13 cellular contexts compared by ENCODE assay signal in genomic region chr3:31066999-31067398, GRCh38.
DNase-seq lines count a peak whose midpoint lies in the region; ATAC-seq and TF ChIP-seq lines count a peak whose summit lies in the region.
"Had no signal": no experiment of that assay in that cellular context is flagged by ENCODE, and none has a peak within 500 bp of the region (broad histone marks: within the 10 kb centered on the region; RNA-seq: fewer than 3 reads in every experiment).

No MANE protein-coding gene starts in this region.

- no peaks in the 10 kb centered on the region for H3K36me3 Mint-ChIP-seq in activated T-helper 2 cell treated with anti-CD3 and anti-CD28 coated beads, Interferon-gamma antibody, Interleukin-2, Interleukin-4, amounts not matched to agents 10 μg/mL and 5 μg/mL and 100 μg/mL, durations not matched to agents 14 hours and 24 hours and 36 hours (ENCODE audit: low read depth)
- peaks cover 6% of the 10 kb centered on the region for H3K36me3 Mint-ChIP-seq in T-cell

- CTCF ChIA-PET in AG04450 (lab: Charles Lee) (no interaction called here), T-cell (lab: Charles Lee) (no interaction called here)

- peaks cover 3% of the 10 kb centered on the region for H3K4me1 Mint-ChIP-seq in activated T-helper 2 cell treated with anti-CD3 and anti-CD28 coated beads, Interferon-gamma antibody, Interleukin-2, Interleukin-4, amounts not matched to agents 10 μg/mL and 5 μg/mL and 100 μg/mL, durations not matched to agents 14 hours and 24 hours and 36 hours (ENCODE audit: low read depth)
- H3K4me1 Mint-ChIP-seq in T-cell = no peaks in the 10 kb centered on the region
- H3K4me1 Mint-ChIP-seq: activated B cell treated with CpG ODN at 0.5 μM for 24 hours had no signal

- H3K27me3 ChIP-seq in AG04450 (ENCODE audit: control insufficient read depth, insufficient read depth, low read length) (no peaks in the 10 kb centered on the region), body of pancreas (no peaks in the 10 kb centered on the region), BE2C (no peaks in the 10 kb centered on the region)
- H3K27me3 ChIP-seq: BLaER1 treated with 17β-estradiol and CSF1 and Interleukin-3, amounts not matched to agents 10 nM and 100 nM had no signal

- TF ChIP-seq CTCF in AG04450 (IDR thresholded peaks at IDR 0.05; ENCODE audit: low read depth, low read length) (no peak), body of pancreas (IDR thresholded peaks at IDR 0.05) (no peak), BE2C (IDR thresholded peaks at IDR 0.05; ENCODE audit: low read depth, low read length) (no peak), mucosa of descending colon (IDR thresholded peaks at IDR 0.05) (no peak)

- H3K27ac ChIP-seq in AG04450 (ENCODE audit: low read depth, low read length) (no peak overlapping the region), body of pancreas (no peak overlapping the region)
- H3K27ac ChIP-seq: BLaER1 treated with 17β-estradiol and CSF1 and Interleukin-3, amounts not matched to agents 10 nM and 100 nM had no signal

- H3K36me3 ChIP-seq in body of pancreas (replicated peaks in 1 of 2; ENCODE audit: insufficient read depth in 1 of 2, low read depth in 2 of 2) = no peaks in the 10 kb centered on the region
- H3K36me3 ChIP-seq in BE2C = no peaks in the 10 kb centered on the region
- no peaks in the 10 kb centered on the region for H3K36me3 ChIP-seq in mucosa of descending colon (ENCODE audit: low read depth)
- H3K36me3 ChIP-seq: BLaER1 treated with 17β-estradiol and CSF1 and Interleukin-3, amounts not matched to agents 10 nM and 100 nM had no signal

- H3K4me3 ChIP-seq in AG04450 (ENCODE audit: low read depth, low read length) (no peak overlapping the region), body of pancreas (no peak overlapping the region), BE2C (ENCODE audit: low read depth, low read length) (no peak overlapping the region), mucosa of descending colon (no peak overlapping the region)
- H3K4me3 ChIP-seq: BLaER1 treated with 17β-estradiol and CSF1 and Interleukin-3, amounts not matched to agents 10 nM and 100 nM; GM12878 had no signal

- 62 to 70% methylated on average over 5 of the region's 5 CpGs for WGBS in body of pancreas, 2 donors

- H3K9me3 ChIP-seq in AG04450 (ENCODE audit: control insufficient read depth, insufficient read depth, low read length) = no peaks in the 10 kb centered on the region
- no peaks in the 10 kb centered on the region for H3K9me3 ChIP-seq in body of pancreas
- no peaks in the 10 kb centered on the region for H3K9me3 ChIP-seq in BE2C
- H3K9me3 ChIP-seq in mucosa of descending colon = no peaks in the 10 kb centered on the region

- no peak overlapping the region for H3K27ac Mint-ChIP-seq in activated T-helper 2 cell treated with anti-CD3 and anti-CD28 coated beads, Interferon-gamma antibody, Interleukin-2, Interleukin-4, amounts not matched to agents 10 μg/mL and 5 μg/mL and 100 μg/mL, durations not matched to agents 14 hours and 24 hours and 36 hours
- H3K27ac Mint-ChIP-seq in T-cell = no peak overlapping the region
- H3K27ac Mint-ChIP-seq: activated B cell treated with CpG ODN at 0.5 μM for 24 hours, endodermal cell had no signal

- ATAC-seq in body of pancreas = peak; percentile 40
- ATAC-seq in mucosa of descending colon = no peak
- ATAC-seq in T-cell (replicated peaks in 1 of 4) = no peak
- ATAC-seq: GM12878; stimulated activated naive CD8-positive, alpha-beta T cell treated with anti-CD3 and anti-CD28 coated beads, Interleukin-15, Interleukin-2, amounts not matched to agents 100 U/mL and 50 U/mL, for 24 hours had no signal

- DNase-seq in AG04450 (ENCODE audit: low read depth, low spot score) (peak; percentile 89), HT1080 (ENCODE audit: low read depth) (peak; percentile 81), body of pancreas (peak in 2 of 4 donors; percentile 14 to 25), left kidney (ENCODE audit: low read depth, low spot score) (peak; percentile 68), BE2C (no peak), mucosa of descending colon (no peak), T-cell (no peak)
- DNase-seq in activated T-helper 2 cell treated with anti-CD3 and anti-CD28 coated beads, Interferon-gamma antibody, Interleukin-2, Interleukin-4, amounts not matched to agents 10 μg/mL and 5 μg/mL and 100 μg/mL, durations not matched to agents 14 hours and 24 hours and 36 hours (ENCODE audit: low spot score) = no peak
- DNase-seq: activated B cell treated with CpG ODN at 0.5 μM for 24 hours; endodermal cell; stimulated activated naive CD8-positive, alpha-beta T cell treated with anti-CD3 and anti-CD28 coated beads, Interleukin-15, Interleukin-2, amounts not matched to agents 100 U/mL and 50 U/mL, for 24 hours had no signal

- POLR2A ChIA-PET in AG04450 (lab: Yijun Ruan, JAX) = no interaction called here
- POLR2A ChIA-PET in T-cell (lab: Charles Lee) = no interaction called here

- H3K4me3 Mint-ChIP-seq in activated T-helper 2 cell treated with anti-CD3 and anti-CD28 coated beads, Interferon-gamma antibody, Interleukin-2, Interleukin-4, amounts not matched to agents 10 μg/mL and 5 μg/mL and 100 μg/mL, durations not matched to agents 14 hours and 24 hours and 36 hours (ENCODE audit: low read depth) = no peak overlapping the region
- no peak overlapping the region for H3K4me3 Mint-ChIP-seq in T-cell
- H3K4me3 Mint-ChIP-seq: activated B cell treated with CpG ODN at 0.5 μM for 24 hours, endodermal cell had no signal

- intact Hi-C loops in body of pancreas (cut with DNase I) = no loop called here
- intact Hi-C loops in activated T-helper 2 cell treated with anti-CD3 and anti-CD28 coated beads, Interferon-gamma antibody, Interleukin-2, Interleukin-4, amounts not matched to agents 10 μg/mL and 5 μg/mL and 100 μg/mL, durations not matched to agents 14 hours and 24 hours and 36 hours (cut with micrococcal nuclease) = no loop called here
- intact Hi-C loops in mucosa of descending colon (cut with DNase I, micrococcal nuclease) = no loop called here

- no peak for TF ChIP-seq POLR2A in body of pancreas (IDR thresholded peaks at IDR 0.05)

- H3K4me1 ChIP-seq in body of pancreas (no peaks in the 10 kb centered on the region), BE2C (no peaks in the 10 kb centered on the region), mucosa of descending colon (ENCODE audit: low read depth) (no peaks in the 10 kb centered on the region)
- H3K4me1 ChIP-seq: BLaER1 treated with 17β-estradiol and CSF1 and Interleukin-3, amounts not matched to agents 10 nM and 100 nM had no signal

- H3K9me3 Mint-ChIP-seq in activated T-helper 2 cell treated with anti-CD3 and anti-CD28 coated beads, Interferon-gamma antibody, Interleukin-2, Interleukin-4, amounts not matched to agents 10 μg/mL and 5 μg/mL and 100 μg/mL, durations not matched to agents 14 hours and 24 hours and 36 hours = peaks cover 9% of the 10 kb centered on the region
- peaks cover 2 to 8% (median 3%) of the 10 kb centered on the region in 3 donors for H3K9me3 Mint-ChIP-seq in T-cell

- H3K27me3 Mint-ChIP-seq in activated T-helper 2 cell treated with anti-CD3 and anti-CD28 coated beads, Interferon-gamma antibody, Interleukin-2, Interleukin-4, amounts not matched to agents 10 μg/mL and 5 μg/mL and 100 μg/mL, durations not matched to agents 14 hours and 24 hours and 36 hours (ENCODE audit: low read depth) = peaks cover 10% of the 10 kb centered on the region
- no peaks in the 10 kb centered on the region for H3K27me3 Mint-ChIP-seq in T-cell

Comparison
In these comparisons a context has a peak if more than half of its experiments do, and no peak if none do; other contexts are left out.
1. DNase-seq: peak in AG04450 (single experiment), HT1080 (single experiment) and left kidney (single experiment); none in activated T-helper 2 cell treated with anti-CD3 and anti-CD28 coated beads, Interferon-gamma antibody, Interleukin-2, Interleukin-4, amounts not matched to agents 10 μg/mL and 5 μg/mL and 100 μg/mL, durations not matched to agents 14 hours and 24 hours and 36 hours (single experiment), BE2C (single experiment), mucosa of descending colon (0 of 3) and T-cell (0 of 34).